In genomic region chr17:36182176-36183000, GRCh38 we compare ENCODE assay signal across 8 cellular contexts. TPM values are rescaled to one million over a fixed set of nuclear protein-coding genes. Genes with fewer than 3 reads are reported as not detected.
DNase-seq lines count a peak whose midpoint lies in the region; ATAC-seq and TF ChIP-seq lines count a peak whose summit lies in the region.

No MANE protein-coding gene starts in this region.

- no peak for TF ChIP-seq CTCF in A673 (conservative IDR thresholded peaks at IDR 0.05; ENCODE audit: low read depth, low read length)

- CTCF ChIA-PET in A673 (lab: Charles Lee): no interaction called here
- CTCF ChIA-PET in naive thymus-derived CD4-positive, alpha-beta T cell (lab: Charles Lee): no interaction called here

- peaks cover 0 to 2% (median 0%) of the 10 kb centered on the region in 11 donors for H3K9me3 Mint-ChIP-seq in naive thymus-derived CD4-positive, alpha-beta T cell

- BruUV-seq in A673 (replicated peaks; lab: Mats Ljungman, UMichigan): no TSS peak

- H3K4me3 Mint-ChIP-seq in naive thymus-derived CD4-positive, alpha-beta T cell: peak overlapping the region in 3 of 10 donors; percentile 33 to 61 (median 48)

- H3K27ac Mint-ChIP-seq in naive thymus-derived CD4-positive, alpha-beta T cell: peak overlapping the region in 1 of 9 donors; percentile 2

- H3K4me3 ChIP-seq in A673 (ENCODE audit: low read depth, low read length, poor library complexity, severe bottlenecking): peak overlapping the region; percentile 42
- peak overlapping the region; percentile 57 for H3K4me3 ChIP-seq in HUES6 (ENCODE audit: low read depth, low read length)
- H3K4me3 ChIP-seq in esophagus (ENCODE audit: low read depth in 1 of 2, low read length in 2 of 2): peak overlapping the region; percentile 37 to 56
- H3K4me3 ChIP-seq in naive thymus-derived CD4-positive, alpha-beta T cell (ENCODE audit: low read length): no peak overlapping the region

- H3K4me1 Mint-ChIP-seq in naive thymus-derived CD4-positive, alpha-beta T cell: peaks cover 0 to 8% (median 0%) of the 10 kb centered on the region in 7 donors

- H3K36me3 ChIP-seq in A673 (ENCODE audit: insufficient read depth, low read length, poor library complexity, severe bottlenecking) (no peaks in the 10 kb centered on the region), HUES6 (ENCODE audit: control insufficient read depth, insufficient read depth, low read length) (no peaks in the 10 kb centered on the region), esophagus (ENCODE audit: control insufficient read depth in 2 of 2, insufficient read depth in 2 of 2, low read length in 1 of 2) (no peaks in the 10 kb centered on the region)
- H3K36me3 ChIP-seq in naive thymus-derived CD4-positive, alpha-beta T cell (ENCODE audit: control insufficient read depth in 2 of 3, insufficient read depth in 3 of 3, low read length in 3 of 3): no peaks in the 10 kb centered on the region

- peak; percentile 5 for ATAC-seq in naive thymus-derived CD4-positive, alpha-beta T cell

- no peak overlapping the region for H3K27ac ChIP-seq in A673 (ENCODE audit: low read depth, low read length, poor library complexity, severe bottlenecking)
- no peak overlapping the region for H3K27ac ChIP-seq in HUES6 (ENCODE audit: low read depth, low read length)
- H3K27ac ChIP-seq in esophagus (ENCODE audit: low read depth in 2 of 2, low read length in 1 of 2): no peak overlapping the region
- H3K27ac ChIP-seq in naive thymus-derived CD4-positive, alpha-beta T cell (ENCODE audit: low read depth, low read length): no peak overlapping the region

- H3K27me3 ChIP-seq in A673 (replicated peaks; ENCODE audit: insufficient read depth, low read depth, low read length, poor library complexity) (no peaks in the 10 kb centered on the region), HUES6 (ENCODE audit: control insufficient read depth, insufficient read depth, low read length) (peaks cover 24% of the 10 kb centered on the region), esophagus (ENCODE audit: control insufficient read depth in 1 of 2, insufficient read depth in 2 of 2, low read length in 2 of 2) (no peaks in the 10 kb centered on the region)
- no peaks in the 10 kb centered on the region for H3K27me3 ChIP-seq in naive thymus-derived CD4-positive, alpha-beta T cell (ENCODE audit: control insufficient read depth in 2 of 2, insufficient read depth in 2 of 2, low read length in 2 of 2)

- 22 to 29% methylated on average over 48 of the region's 48 CpGs for WGBS in esophagus, 2 donors

- no peaks in the 10 kb centered on the region for H3K4me1 ChIP-seq in A673 (ENCODE audit: insufficient read depth, low read length, poor library complexity, severe bottlenecking)
- H3K4me1 ChIP-seq in HUES6 (ENCODE audit: control insufficient read depth, insufficient read depth, low read length): peaks cover 4% of the 10 kb centered on the region; the same call in 1 of the 2 replicates
- no peaks in the 10 kb centered on the region for H3K4me1 ChIP-seq in esophagus (ENCODE audit: control insufficient read depth in 2 of 2, insufficient read depth in 2 of 2, low read length in 1 of 2)
- H3K4me1 ChIP-seq in naive thymus-derived CD4-positive, alpha-beta T cell (ENCODE audit: control insufficient read depth in 2 of 2, insufficient read depth in 2 of 2, low read length in 2 of 2): peaks cover 0 to 17% of the 10 kb centered on the region in 2 donors

- POLR2A ChIA-PET in A673 (lab: Charles Lee; ENCODE audit: low non-redundant PET): no interaction called here
- POLR2A ChIA-PET in naive thymus-derived CD4-positive, alpha-beta T cell (lab: Charles Lee): no interaction called here

- H3K9ac ChIP-seq in HUES6 (ENCODE audit: low read length): no peak overlapping the region

- no peaks in the 10 kb centered on the region for H3K36me3 Mint-ChIP-seq in naive thymus-derived CD4-positive, alpha-beta T cell

- intact Hi-C loops in A673 (cut with micrococcal nuclease; ENCODE audit: unreplicated experiment): no loop called here
- intact Hi-C loops in naive thymus-derived CD4-positive, alpha-beta T cell (cut with micrococcal nuclease): loop anchor here in 1 of 2 donors (10.0 kb wide), 1 partner anchor 68 kb away; no protein-coding TSS in a partner anchor

- H3K9me3 ChIP-seq in A673 (ENCODE audit: low read depth, low read length, poor library complexity, severe bottlenecking) (no peaks in the 10 kb centered on the region), HUES6 (ENCODE audit: control insufficient read depth, insufficient read depth, low read depth, low read length) (no peaks in the 10 kb centered on the region), esophagus (ENCODE audit: control insufficient read depth in 2 of 2, insufficient read depth in 1 of 2, low read depth in 1 of 2, low read length in 1 of 2) (no peaks in the 10 kb centered on the region)
- no peaks in the 10 kb centered on the region for H3K9me3 ChIP-seq in naive thymus-derived CD4-positive, alpha-beta T cell (ENCODE audit: control insufficient read depth in 2 of 3, low read length in 3 of 3)

- H3K27me3 Mint-ChIP-seq in naive thymus-derived CD4-positive, alpha-beta T cell: peaks cover 39 to 69% (median 53%) of the 10 kb centered on the region in 5 donors

- DNase-seq in A673 (ENCODE audit: low spot score): no peak
- DNase-seq in naive thymus-derived CD4-positive, alpha-beta T cell: no peak
- no peak for DNase-seq in T-helper 9 cell
- no peak for DNase-seq in NCI-H774 (lab: John Stamatoyannopoulos, UW)
- DNase-seq in SKM-1 treated with dmso at 0.1 percent for 144 hours (lab: John Stamatoyannopoulos, UW; ENCODE audit: unreplicated experiment): no peak
- DNase-seq in inferior parietal cortex (ENCODE audit: extremely low spot score): no peak

RNA-seq across cellular contexts. Expression of gene TBC1D3B, which starts 6.0 kb away (rescaled TPM):
- total RNA-seq in A673 (2021): 5.0 and 5.1 TPM in 2 replicates
- 1 to 10 TPM; 5.8 to 6.9 TPM for polyA plus RNA-seq in esophagus
- total RNA-seq in naive thymus-derived CD4-positive, alpha-beta T cell: 10 to 100 TPM in 2 of 5 experiments, 1 to 10 TPM in 3; 4.0 to 13.3 (median 9.7) TPM
- polyA plus RNA-seq in naive thymus-derived CD4-positive, alpha-beta T cell: not detected

RNA-seq across cellular contexts. Expression of gene CCL3L1, which starts 14.2 kb away (rescaled TPM):
- not detected in 2 replicates for total RNA-seq in A673 (2021)
- polyA plus RNA-seq in esophagus: under 1 TPM; 0.18 to 0.32 TPM
- 10 to 100 TPM in 2 of 5 experiments, 1 to 10 TPM in 1, under 1 TPM in 1, not detected in 1; 0.70 to 57.5 (median 17.7) TPM for total RNA-seq in naive thymus-derived CD4-positive, alpha-beta T cell
- polyA plus RNA-seq in naive thymus-derived CD4-positive, alpha-beta T cell: not detected

RNA-seq across cellular contexts. Expression of gene CCL4L2, which starts 28.5 kb away (rescaled TPM):
- not detected in 2 replicates for total RNA-seq in A673 (2021)
- under 1 TPM; 0.45 to 0.92 TPM for polyA plus RNA-seq in esophagus
- total RNA-seq in naive thymus-derived CD4-positive, alpha-beta T cell: 10 to 100 TPM in 1 of 5 experiments, 1 to 10 TPM in 2, not detected in 2; 5.3 to 10.0 (median 9.7) TPM
- polyA plus RNA-seq in naive thymus-derived CD4-positive, alpha-beta T cell: not detected
